In the genomic region with DNA sequence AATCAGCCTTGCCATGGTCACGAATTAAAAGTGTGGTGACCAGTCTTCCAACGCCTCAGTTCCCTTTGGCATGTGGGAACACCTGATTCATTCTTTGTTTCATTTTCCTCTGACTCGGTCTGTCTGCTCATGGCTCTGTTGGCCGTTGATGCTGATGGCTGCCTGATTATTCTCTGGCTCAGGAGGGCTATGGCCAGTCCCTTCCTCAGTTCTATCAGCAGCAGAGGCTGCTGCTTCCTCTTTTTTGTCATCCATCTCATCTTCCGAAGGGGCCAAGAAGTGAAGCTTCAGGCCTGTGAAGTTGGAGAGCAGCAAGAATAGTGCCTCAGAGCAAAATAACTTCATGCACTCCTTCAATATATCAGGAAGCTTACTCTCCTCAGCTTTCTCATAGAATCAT, we compare ENCODE assay signal across 20 cellular contexts. TPM values are rescaled to one million over a fixed set of nuclear protein-coding genes. Genes with fewer than 3 reads are reported as not detected.
DNase-seq lines count a peak whose midpoint lies in the region; ATAC-seq and TF ChIP-seq lines count a peak whose summit lies in the region.
"Had no signal": no experiment of that assay in that cellular context is flagged by ENCODE, and none has a peak within 500 bp of the region (broad histone marks: within the 10 kb centered on the region; RNA-seq: fewer than 3 reads in every experiment).

No MANE protein-coding gene starts in this region.

- peaks cover 10% of the 10 kb centered on the region for H3K4me1 ChIP-seq in OCI-LY7 (ENCODE audit: insufficient read depth, low read length, poor library complexity, severe bottlenecking)

- intact Hi-C loops in activated CD4-positive, alpha-beta T cell treated with anti-CD3 and anti-CD28 coated beads for 36 hours (cut with DNase I, micrococcal nuclease): no loop called here
- intact Hi-C loops in OCI-LY7 (cut with micrococcal nuclease; ENCODE audit: unreplicated experiment): no loop called here

- no peaks in the 10 kb centered on the region for H3K9me3 ChIP-seq in OCI-LY7 (ENCODE audit: low read length)

- H2AFZ ChIP-seq in OCI-LY7 (ENCODE audit: low read length): no peak overlapping the region
- H2AFZ ChIP-seq: GM23338 had no signal

- H3K36me3 ChIP-seq in OCI-LY7 (ENCODE audit: insufficient read depth, low read length): peaks cover 34% of the 10 kb centered on the region

- H3K79me2 ChIP-seq in OCI-LY7 (ENCODE audit: insufficient read depth, low read depth, low read length): no peaks in the 10 kb centered on the region

- H3K36me3 Mint-ChIP-seq in activated CD4-positive, alpha-beta T cell treated with anti-CD3 and anti-CD28 coated beads for 36 hours (ENCODE audit: low read depth): peaks cover 34% of the 10 kb centered on the region
- H3K36me3 Mint-ChIP-seq in nephron progenitor cell (ENCODE audit: low read depth): peaks cover 45% of the 10 kb centered on the region

- peaks cover 10% of the 10 kb centered on the region for H3K4me1 Mint-ChIP-seq in activated CD4-positive, alpha-beta T cell treated with anti-CD3 and anti-CD28 coated beads for 36 hours
- H3K4me1 Mint-ChIP-seq in nephron progenitor cell: peaks cover 11% of the 10 kb centered on the region

- no TSS peak for BruUV-seq in OCI-LY7 (replicated peaks; lab: Mats Ljungman, UMichigan)

- no peak overlapping the region for H3K4me3 Mint-ChIP-seq in activated CD4-positive, alpha-beta T cell treated with anti-CD3 and anti-CD28 coated beads for 36 hours
- H3K4me3 Mint-ChIP-seq in nephron progenitor cell: no peak overlapping the region
- H3K4me3 Mint-ChIP-seq: B cell; CD8-positive, alpha-beta T cell; GM23338 had no signal

- H3K4me3 ChIP-seq in OCI-LY7 (ENCODE audit: low read depth, low read length, poor library complexity, severe bottlenecking): no peak overlapping the region
- H3K4me3 ChIP-seq: BLaER1 treated with 17β-estradiol and CSF1 and Interleukin-3, amounts not matched to agents 10 nM and 100 nM; GM23338 had no signal

- POLR2A ChIA-PET in activated CD4-positive, alpha-beta T cell treated with anti-CD3 and anti-CD28 coated beads for 36 hours (lab: Charles Lee): no interaction called here
- POLR2A ChIA-PET in OCI-LY7 (lab: Charles Lee): interaction anchor here (0.5 to 1.9 kb wide), 2 partner anchors 26 to 29 kb away, joined by 3 to 5 read pairs; no protein-coding TSS in a partner anchor

- no peak overlapping the region for H3K4me2 ChIP-seq in OCI-LY7 (ENCODE audit: low read length)
- H3K4me2 ChIP-seq: BLaER1 treated with 17β-estradiol and CSF1 and Interleukin-3, amounts not matched to agents 10 nM and 100 nM; GM23338 had no signal

- no peaks in the 10 kb centered on the region for H4K20me1 ChIP-seq in OCI-LY7 (ENCODE audit: insufficient read depth, low read length)
- H4K20me1 ChIP-seq: BLaER1 treated with 17β-estradiol and CSF1 and Interleukin-3, amounts not matched to agents 10 nM and 100 nM had no signal

- H3K9me3 Mint-ChIP-seq in activated CD4-positive, alpha-beta T cell treated with anti-CD3 and anti-CD28 coated beads for 36 hours (ENCODE audit: low read depth): no peaks in the 10 kb centered on the region
- H3K9me3 Mint-ChIP-seq in nephron progenitor cell: no peaks in the 10 kb centered on the region
- H3K9me3 Mint-ChIP-seq: CD8-positive, alpha-beta T cell; GM23338 had no signal

- peak overlapping the region; percentile 8 for H3K27ac Mint-ChIP-seq in activated CD4-positive, alpha-beta T cell treated with anti-CD3 and anti-CD28 coated beads for 36 hours
- H3K27ac Mint-ChIP-seq in nephron progenitor cell: peak overlapping the region; percentile 90
- H3K27ac Mint-ChIP-seq: B cell; CD8-positive, alpha-beta T cell; GM23338 had no signal

- H3K9me2 ChIP-seq in OCI-LY7 (ENCODE audit: insufficient read depth, low read length): no peaks in the 10 kb centered on the region

- CTCF ChIA-PET in activated CD4-positive, alpha-beta T cell treated with anti-CD3 and anti-CD28 coated beads for 36 hours (lab: Charles Lee): interaction anchor here (1.6 kb wide), 1 partner anchor 9 kb away, joined by 4 read pairs; no protein-coding TSS in a partner anchor
- CTCF ChIA-PET in OCI-LY7 (lab: Charles Lee; ENCODE audit: unreplicated experiment): no interaction called here

- H3K27ac ChIP-seq in OCI-LY7 (ENCODE audit: low read depth, low read length, poor library complexity, severe bottlenecking): no peak overlapping the region

- DNase-seq in activated CD4-positive, alpha-beta T cell treated with anti-CD3 and anti-CD28 coated beads for 36 hours: no peak
- DNase-seq in activated CD4-positive, alpha-beta T cell treated with anti-CD3 and anti-CD28 coated beads, Interleukin-2, amount 50 U/mL, for 1 hour: no peak
- DNase-seq in OCI-M1 (lab: John Stamatoyannopoulos, UW) (peak; percentile 61), nephron progenitor cell (no peak), NCI-H187 (lab: John Stamatoyannopoulos, UW) (no peak), OCI-LY7 (ENCODE audit: low spot score) (no peak)
- no peak for DNase-seq in stimulated activated CD4-positive, alpha-beta T cell treated with anti-CD3 and anti-CD28 coated beads, Interleukin-12 subunit alpha, Interleukin-12 subunit beta, amount 100 ng/mL, for 4 hours
- DNase-seq: CD8-positive, alpha-beta T cell; COR-L47; DMS 273 treated with DMSO at 0.1 percent for 48 hours; DMS53; DND-41; EL; HCEC 1CT; IMR-90 had no signal

- TF ChIP-seq CTCF in nephron progenitor cell (IDR thresholded peaks at IDR 0.05) (no peak), OCI-LY7 (conservative IDR thresholded peaks at IDR 0.05; ENCODE audit: low read length) (no peak)

- H3K27me3 Mint-ChIP-seq in activated CD4-positive, alpha-beta T cell treated with anti-CD3 and anti-CD28 coated beads for 36 hours: no peaks in the 10 kb centered on the region
- H3K27me3 Mint-ChIP-seq in nephron progenitor cell (ENCODE audit: low read depth, poor library complexity): peaks cover 5% of the 10 kb centered on the region
- H3K27me3 Mint-ChIP-seq: B cell had no signal

- no peak for ATAC-seq in activated CD4-positive, alpha-beta T cell treated with anti-CD3 and anti-CD28 coated beads for 36 hours
- ATAC-seq: CD8-positive, alpha-beta T cell; GM23338 had no signal

RNA-seq across cellular contexts. Expression of a gene that starts 9.5 kb away (rescaled TPM):
- not detected for total RNA-seq in activated CD4-positive, alpha-beta T cell treated with anti-CD3 and anti-CD28 coated beads for 36 hours
- total RNA-seq in OCI-LY7 (2014; rRNA removed; shearing (Covaris generic)): not detected in 2 replicates
- not detected in 2 replicates for total RNA-seq in OCI-LY7 (2022)
- total RNA-seq: A172; B cell; CD8-positive, alpha-beta T cell; G401; IMR-90 had no signal

RNA-seq across cellular contexts. Expression of a gene that starts 37.1 kb away (rescaled TPM):
- 1 to 10 TPM; 8.5 to 9.7 TPM for total RNA-seq in activated CD4-positive, alpha-beta T cell treated with anti-CD3 and anti-CD28 coated beads for 36 hours
- 9.1 and 18.8 TPM in 2 replicates for total RNA-seq in OCI-LY7 (2014; rRNA removed; shearing (Covaris generic))
- 10.3 and 12.5 TPM in 2 replicates for total RNA-seq in OCI-LY7 (2022)
